ENCODE assay signal across 24 cellular contexts in the genomic region with DNA sequence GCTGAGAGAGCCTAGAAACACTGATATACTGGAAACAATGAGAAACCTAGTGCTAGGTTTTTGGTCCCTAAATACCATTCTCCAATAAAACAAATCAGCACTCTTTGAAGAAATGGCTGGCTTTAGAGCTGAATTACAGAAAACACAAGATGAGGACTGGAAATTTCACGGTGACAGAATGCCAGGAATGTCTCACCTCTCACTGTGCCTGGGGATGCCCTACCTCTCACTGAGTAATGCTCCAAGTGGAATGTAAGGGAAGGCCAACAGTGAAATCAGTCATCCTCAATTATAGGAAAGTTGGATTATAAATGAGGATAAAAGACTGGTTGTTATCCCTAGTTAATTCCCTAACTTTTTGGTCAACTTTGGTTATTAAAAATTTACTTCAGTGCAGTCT.
A peak's percentile ranks its signal among the peaks of the same experiment; 100 is the strongest.
DNase-seq lines count a peak whose midpoint lies in the region; ATAC-seq, FAIRE-seq and TF ChIP-seq lines count a peak whose summit lies in the region.
"Had no signal": no experiment of that assay in that cellular context is flagged by ENCODE, and none has a peak within 500 bp of the region (broad histone marks: within the 10 kb centered on the region; RNA-seq: fewer than 3 reads in every experiment).

No MANE protein-coding gene starts in this region.

- H2AFZ ChIP-seq in GM23248 (no peak overlapping the region), astrocyte (ENCODE audit: low read depth, low read length) (no peak overlapping the region)

- DNase-seq in GM23248 (peak; percentile 50), astrocyte (ENCODE audit: low read depth) (peak; percentile 42), iPS-NIHi7 (ENCODE audit: extremely low spot score) (peak; percentile 35), OCI-M2 (lab: John Stamatoyannopoulos, UW; ENCODE audit: unreplicated experiment) (no peak), mucosa of descending colon (no peak), NCI-H146 treated with DMSO at 0.1 percent for 48 hours (lab: John Stamatoyannopoulos, UW; ENCODE audit: unreplicated experiment) (no peak)
- DNase-seq: activated CD4-positive, alpha-beta T cell treated with anti-CD3 and anti-CD28 coated beads for 4 hours; activated effector memory CD4-positive, alpha-beta T cell treated with Interleukin-2 at 50 U/mL for 16 hours; activated naive CD8-positive, alpha-beta T cell treated with anti-CD3 and anti-CD28 coated beads for 36 hours; activated T-cell treated with anti-CD3 and anti-CD28 coated beads for 4 hours; CD4-positive, CD25-positive, alpha-beta regulatory T cell; glutamatergic neuron; H7; KBM-7; NCI-H1436; NCI-H446; stimulated activated CD4-positive, alpha-beta T cell treated with anti-CD3 and anti-CD28 coated beads, Interleukin-4, amount 100 ng/mL, for 24 hours; upper lobe of left lung had no signal

- TF ChIP-seq CTCF in astrocyte (IDR thresholded peaks at IDR 0.05; ENCODE audit: insufficient read depth, low read depth, low read length) (no peak), mucosa of descending colon (IDR thresholded peaks at IDR 0.05) (no peak)

- H3K27ac Mint-ChIP-seq in astrocyte (ENCODE audit: unreplicated experiment), result no peak overlapping the region
- H3K27ac Mint-ChIP-seq: activated naive CD8-positive, alpha-beta T cell treated with anti-CD3 and anti-CD28 coated beads for 36 hours; stimulated activated effector memory CD8-positive, alpha-beta T cell treated with anti-CD3 and anti-CD28 coated beads, Interleukin-12 subunit alpha, Interleukin-12 subunit beta, amount 100 ng/mL, for 72 hours had no signal

- no peaks in the 10 kb centered on the region for H3K36me3 ChIP-seq in GM23248 (ENCODE audit: low read depth)
- H3K36me3 ChIP-seq in astrocyte (ENCODE audit: insufficient read depth, low read length), result no peaks in the 10 kb centered on the region
- H3K36me3 ChIP-seq in mucosa of descending colon (ENCODE audit: low read depth), result no peaks in the 10 kb centered on the region
- H3K36me3 ChIP-seq: upper lobe of left lung had no signal

- peaks cover 17% of the 10 kb centered on the region for H3K4me1 ChIP-seq in GM23248 (ENCODE audit: insufficient read depth)
- no peaks in the 10 kb centered on the region for H3K4me1 ChIP-seq in astrocyte (ENCODE audit: insufficient read depth, low read length)
- H3K4me1 ChIP-seq in mucosa of descending colon (ENCODE audit: low read depth), result no peaks in the 10 kb centered on the region
- H3K4me1 ChIP-seq: upper lobe of left lung had no signal

- WGBS in GM23248 (ENCODE audit: low coverage in 1 of 2, low lambda C conversion rate in 2 of 2, missing lambda C conversion rate in 2 of 2), 2 experiments, result 8 to 19% methylated on average over 1 of the region's 1 CpG

- ATAC-seq in mucosa of descending colon, result no peak
- no peak for ATAC-seq in HG03439 (IDR thresholded peaks at IDR 0.05; ENCODE audit: unreplicated experiment)
- ATAC-seq: Right ventricle myocardium inferior, sciatic nerve, SK-N-SH treated with all-trans-retinoic acid at 6 μM for 48 hours had no signal

- no peak overlapping the region for H3K4me3 ChIP-seq in GM23248
- H3K4me3 ChIP-seq in astrocyte (ENCODE audit: insufficient read depth, low read depth, low read length), result no peak overlapping the region
- H3K4me3 ChIP-seq in mucosa of descending colon, result no peak overlapping the region
- H3K4me3 ChIP-seq: upper lobe of left lung had no signal

- H4K20me1 ChIP-seq in GM23248 (ENCODE audit: insufficient read depth) (no peaks in the 10 kb centered on the region), astrocyte (ENCODE audit: insufficient read depth, low read length) (no peaks in the 10 kb centered on the region)

- H3K4me2 ChIP-seq in GM23248 (ENCODE audit: unreplicated experiment) (no peak overlapping the region), astrocyte (ENCODE audit: low read length) (no peak overlapping the region)

- FAIRE-seq in astrocyte (lab: Jason Lieb, UNC), result peak; percentile 76
- FAIRE-seq: endothelial cell of umbilical vein had no signal

- H3K36me3 Mint-ChIP-seq in astrocyte (ENCODE audit: low read depth, unreplicated experiment), result no peaks in the 10 kb centered on the region
- H3K36me3 Mint-ChIP-seq: activated naive CD8-positive, alpha-beta T cell treated with anti-CD3 and anti-CD28 coated beads for 36 hours; CD4-positive, CD25-positive, alpha-beta regulatory T cell; stimulated activated effector memory CD8-positive, alpha-beta T cell treated with anti-CD3 and anti-CD28 coated beads, Interleukin-12 subunit alpha, Interleukin-12 subunit beta, amount 100 ng/mL, for 72 hours had no signal

- in situ Hi-C loops in GM23248 (cut with MboI), result loop anchor here (10.0 kb wide), 1 partner anchor 318 kb away; no protein-coding TSS in a partner anchor

- no peaks in the 10 kb centered on the region for H3K4me1 Mint-ChIP-seq in astrocyte (ENCODE audit: low read depth, unreplicated experiment)
- H3K4me1 Mint-ChIP-seq: activated naive CD8-positive, alpha-beta T cell treated with anti-CD3 and anti-CD28 coated beads for 36 hours; stimulated activated effector memory CD8-positive, alpha-beta T cell treated with anti-CD3 and anti-CD28 coated beads, Interleukin-12 subunit alpha, Interleukin-12 subunit beta, amount 100 ng/mL, for 72 hours had no signal

- H3F3A ChIP-seq in GM23248 (ENCODE audit: insufficient read depth), result 0 out of 2 replicates have a peak, but pooled peaks cover 8% of the 10 kb centered on the region

- no peaks in the 10 kb centered on the region for H3K9me2 ChIP-seq in GM23248 (ENCODE audit: insufficient read depth)

- H3K4me3 Mint-ChIP-seq in astrocyte (ENCODE audit: unreplicated experiment), result no peak overlapping the region
- H3K4me3 Mint-ChIP-seq: activated naive CD8-positive, alpha-beta T cell treated with anti-CD3 and anti-CD28 coated beads for 36 hours; CD4-positive, CD25-positive, alpha-beta regulatory T cell; stimulated activated effector memory CD8-positive, alpha-beta T cell treated with anti-CD3 and anti-CD28 coated beads, Interleukin-12 subunit alpha, Interleukin-12 subunit beta, amount 100 ng/mL, for 72 hours had no signal

- no peaks in the 10 kb centered on the region for H3K27me3 Mint-ChIP-seq in astrocyte (ENCODE audit: low read depth, unreplicated experiment)

- H3K79me2 ChIP-seq in GM23248 (ENCODE audit: insufficient read depth) (no peaks in the 10 kb centered on the region), astrocyte (ENCODE audit: insufficient read depth, low read length) (no peaks in the 10 kb centered on the region)

- H3K27ac ChIP-seq in GM23248 (no peak overlapping the region), astrocyte (ENCODE audit: low read depth, low read length) (no peak overlapping the region)
- H3K27ac ChIP-seq: upper lobe of left lung had no signal

- no peaks in the 10 kb centered on the region for H3K9me3 Mint-ChIP-seq in astrocyte (ENCODE audit: unreplicated experiment)
- H3K9me3 Mint-ChIP-seq: activated naive CD8-positive, alpha-beta T cell treated with anti-CD3 and anti-CD28 coated beads for 36 hours; stimulated activated effector memory CD8-positive, alpha-beta T cell treated with anti-CD3 and anti-CD28 coated beads, Interleukin-12 subunit alpha, Interleukin-12 subunit beta, amount 100 ng/mL, for 72 hours had no signal

- H3K9me3 ChIP-seq in GM23248 (ENCODE audit: low read depth) (no peaks in the 10 kb centered on the region), astrocyte (ENCODE audit: insufficient read depth, low read depth, low read length) (no peaks in the 10 kb centered on the region), mucosa of descending colon (no peaks in the 10 kb centered on the region)
- H3K9me3 ChIP-seq: upper lobe of left lung had no signal

- H3K9ac ChIP-seq in GM23248, result no peak overlapping the region
- no peak overlapping the region for H3K9ac ChIP-seq in astrocyte (ENCODE audit: low read length)

- intact Hi-C loops in mucosa of descending colon (cut with DNase I, micrococcal nuclease), result no loop called here

- H3K27me3 ChIP-seq in GM23248 (replicated peaks; ENCODE audit: insufficient read depth), result no peaks in the 10 kb centered on the region
- no peaks in the 10 kb centered on the region for H3K27me3 ChIP-seq in astrocyte (ENCODE audit: insufficient read depth, low read length)
- H3K27me3 ChIP-seq: upper lobe of left lung had no signal

Comparison
In these comparisons a context has a peak if more than half of its experiments do, and no peak if none do; other contexts are left out.
1. DNase-seq: peak in GM23248 (single experiment), astrocyte (single experiment) and iPS-NIHi7 (single experiment); none in OCI-M2 (single experiment), mucosa of descending colon (0 of 3) and NCI-H146 treated with DMSO at 0.1 percent for 48 hours (single experiment).